In the genomic region with DNA sequence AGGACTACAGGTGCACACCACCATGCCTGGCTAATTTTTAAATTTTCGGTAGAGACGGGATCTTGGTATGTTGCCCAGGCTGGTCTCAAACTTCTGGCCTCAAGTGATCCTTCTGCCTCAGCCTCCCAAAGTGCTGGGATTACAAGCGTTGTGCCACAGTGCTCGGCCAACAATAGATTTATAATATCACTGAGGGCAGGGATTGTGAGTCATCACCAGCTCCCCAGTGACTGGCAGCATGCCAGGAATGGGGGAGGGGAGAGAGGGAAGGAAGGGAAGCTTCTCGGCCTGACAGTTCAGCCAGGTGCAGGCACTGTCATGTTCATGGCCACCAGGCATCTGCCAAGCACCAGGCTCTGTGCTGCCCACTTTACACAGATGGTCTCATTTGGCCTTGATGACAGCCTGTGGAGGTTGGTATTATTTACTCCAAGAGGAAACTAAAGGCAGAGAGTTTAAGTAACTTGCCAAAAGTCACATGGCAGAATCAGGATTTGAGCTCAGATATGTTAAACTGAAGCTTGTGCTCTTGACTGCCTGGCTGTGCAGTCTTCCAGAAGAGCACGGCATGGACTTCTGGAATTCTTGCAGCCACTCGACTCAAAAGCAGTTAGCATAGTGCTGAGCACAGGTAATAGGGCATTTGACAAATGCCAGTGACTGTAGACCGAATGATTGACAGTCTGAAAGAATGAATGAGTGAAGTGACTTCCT, we compare ENCODE assay signal across 8 cellular contexts. TPM values are rescaled to one million over a fixed set of nuclear protein-coding genes. Genes with fewer than 3 reads are reported as not detected.
DNase-seq lines count a peak whose midpoint lies in the region; ATAC-seq and TF ChIP-seq lines count a peak whose summit lies in the region.
"Not testable (repeated sequence)": the region's sequence is repeated elsewhere in the genome, so short reads cannot be mapped to it uniquely, and the experiment has no call there.

No MANE protein-coding gene starts in this region.

- peak overlapping the region; percentile 73 for H3K27ac ChIP-seq in OCI-LY7 (ENCODE audit: low read depth, low read length, poor library complexity, severe bottlenecking)
- H3K27ac ChIP-seq in left ventricle myocardium inferior (replicated peaks); psoas muscle: not testable (repeated sequence)

- CTCF ChIA-PET in OCI-LY7 (lab: Charles Lee; ENCODE audit: unreplicated experiment), result not testable (repeated sequence)

- DNase-seq in DMS79 treated with DMSO at 0.1 percent for 48 hours (lab: John Stamatoyannopoulos, UW) (peak; percentile 15), NCI-H1092 (lab: John Stamatoyannopoulos, UW) (peak; percentile 27), OCI-LY7 (ENCODE audit: low spot score) (peak; percentile 81), brain pericyte (ENCODE audit: low read depth, low spot score) (peak; percentile 32), left ventricle myocardium inferior (peak; percentile 42), psoas muscle (peak; percentile 70 to 75)
- DNase-seq in activated CD4-positive, alpha-beta T cell treated with anti-CD3 and anti-CD28 coated beads, Interleukin-2, amount 50 U/mL, for 1 hour, result peak; percentile 61
- DNase-seq in stimulated activated naive CD8-positive, alpha-beta T cell treated with anti-CD3 and anti-CD28 coated beads, Interleukin-15, Interleukin-2, amounts not matched to agents 100 U/mL and 50 U/mL, for 24 hours, result peak; percentile 76

- H3K4me2 ChIP-seq in OCI-LY7 (ENCODE audit: low read length), result peak overlapping the region; percentile 70

- not testable (repeated sequence) for H3K79me2 ChIP-seq in OCI-LY7 (ENCODE audit: insufficient read depth, low read depth, low read length)

- POLR2A ChIA-PET in OCI-LY7 (lab: Charles Lee), result not testable (repeated sequence)

- not testable (repeated sequence) for TF ChIP-seq CTCF in OCI-LY7 (conservative IDR thresholded peaks at IDR 0.05; ENCODE audit: low read length); left ventricle myocardium inferior (IDR thresholded peaks at IDR 0.05; ENCODE audit: borderline replicate concordance); psoas muscle (IDR thresholded peaks at IDR 0.05)

- H2AFZ ChIP-seq in OCI-LY7 (ENCODE audit: low read length), result not testable (repeated sequence)

- intact Hi-C loops in OCI-LY7 (cut with micrococcal nuclease; ENCODE audit: unreplicated experiment); left ventricle myocardium inferior (cut with micrococcal nuclease); psoas muscle (cut with DNase I): not testable (repeated sequence)

- H3K4me3 ChIP-seq in OCI-LY7 (ENCODE audit: low read depth, low read length, poor library complexity, severe bottlenecking), result peak overlapping the region; percentile 23
- not testable (repeated sequence) for H3K4me3 ChIP-seq in left ventricle myocardium inferior, psoas muscle

- H3K27me3 ChIP-seq in left ventricle myocardium inferior (ENCODE audit: low read depth); psoas muscle (ENCODE audit: insufficient read depth in 3 of 3, low read length in 2 of 3): not testable (repeated sequence)

- ATAC-seq in psoas muscle, result peak; percentile 76 to 84 (median 76)
- ATAC-seq in stimulated activated naive CD8-positive, alpha-beta T cell treated with anti-CD3 and anti-CD28 coated beads, Interleukin-15, Interleukin-2, amounts not matched to agents 100 U/mL and 50 U/mL, for 24 hours, result peak; percentile 28

- BruUV-seq in OCI-LY7 (replicated peaks; lab: Mats Ljungman, UMichigan), result not testable (repeated sequence)

- H3K4me1 ChIP-seq in OCI-LY7 (ENCODE audit: insufficient read depth, low read length, poor library complexity, severe bottlenecking), result peaks cover 25% of the 10 kb centered on the region
- H3K4me1 ChIP-seq in left ventricle myocardium inferior, psoas muscle: not testable (repeated sequence)

- H3K36me3 ChIP-seq in OCI-LY7 (ENCODE audit: insufficient read depth, low read length); left ventricle myocardium inferior; psoas muscle (ENCODE audit: insufficient read depth in 1 of 2, low read depth in 1 of 2): not testable (repeated sequence)

- WGBS in psoas muscle, 3 donors, result 24 to 27% (median 25%) methylated on average over 6 of the region's 8 CpGs

- H4K20me1 ChIP-seq in OCI-LY7 (ENCODE audit: insufficient read depth, low read length), result not testable (repeated sequence)

- not testable (repeated sequence) for H3K9me3 ChIP-seq in OCI-LY7 (ENCODE audit: low read length); left ventricle myocardium inferior (replicated peaks); psoas muscle

- not testable (repeated sequence) for H3K9me2 ChIP-seq in OCI-LY7 (ENCODE audit: insufficient read depth, low read length)

RNA-seq across cellular contexts. Expression of gene TLK2, which starts 7.8 kb away (rescaled TPM):
- total RNA-seq in OCI-LY7 (2014; rRNA removed; shearing (Covaris generic)), result 36.6 and 46.6 TPM in 2 replicates
- total RNA-seq in OCI-LY7 (2022), result 58.9 and 60.1 TPM in 2 replicates
- 34.5 TPM for total RNA-seq in left ventricle myocardium inferior
- 10 to 100 TPM; 26.7 to 50.0 (median 41.8) TPM for total RNA-seq in psoas muscle
- 10 to 100 TPM; 23.1 to 51.9 (median 27.3) TPM for polyA plus RNA-seq in psoas muscle

RNA-seq across cellular contexts. Expression of gene METTL2A, which starts 47.1 kb away (rescaled TPM):
- total RNA-seq in OCI-LY7 (2014; rRNA removed; shearing (Covaris generic)), result 18.4 and 24.9 TPM in 2 replicates
- total RNA-seq in OCI-LY7 (2022) (32.2 and 33.3 TPM in 2 replicates), left ventricle myocardium inferior (14.9 TPM), psoas muscle (10 to 100 TPM; 12.8 to 16.9 (median 15.5) TPM)
- 10 to 100 TPM in 2 of 3 donors, 1 to 10 TPM in 1; 9.6 to 28.3 (median 19.0) TPM for polyA plus RNA-seq in psoas muscle

Comparison
In these comparisons a context has a peak if more than half of its experiments do, and no peak if none do; other contexts are left out.
1. DNase-seq: peak in every context shown above with its lines; median percentile 81 in OCI-LY7; 76 in stimulated activated naive CD8-positive, alpha-beta T cell treated with anti-CD3 and anti-CD28 coated beads, Interleukin-15, Interleukin-2, amounts not matched to agents 100 U/mL and 50 U/mL, for 24 hours; 72 in psoas muscle; 61 in activated CD4-positive, alpha-beta T cell treated with anti-CD3 and anti-CD28 coated beads, Interleukin-2, amount 50 U/mL, for 1 hour; 42 in left ventricle myocardium inferior; 32 in brain pericyte; 27 in NCI-H1092; 15 in DMS79 treated with DMSO at 0.1 percent for 48 hours.